Comparison of ENCODE assay signal across 22 cellular contexts in genomic region chr16:67086829-67087228, GRCh38. TPM values are rescaled to one million over a fixed set of nuclear protein-coding genes. Genes with fewer than 3 reads are reported as not detected.
DNase-seq lines count a peak whose midpoint lies in the region; ATAC-seq and TF ChIP-seq lines count a peak whose summit lies in the region.
"Had no signal": no experiment of that assay in that cellular context is flagged by ENCODE, and none has a peak within 500 bp of the region (broad histone marks: within the 10 kb centered on the region; RNA-seq: fewer than 3 reads in every experiment).

No MANE protein-coding gene starts in this region.

- no peak overlapping the region for H3K27ac ChIP-seq in osteoblast (ENCODE audit: low read depth, low read length)
- no peak overlapping the region for H3K27ac ChIP-seq in uterus
- H3K27ac ChIP-seq: brain microvascular endothelial cell, upper lobe of right lung, VCaP had no signal

- H4K20me1 ChIP-seq in osteoblast (ENCODE audit: insufficient read depth, low read length): peaks cover 4% of the 10 kb centered on the region

- H3K27me3 ChIP-seq in osteoblast (ENCODE audit: insufficient read depth, low read length) (no peaks in the 10 kb centered on the region), uterus (no peaks in the 10 kb centered on the region)
- H3K27me3 ChIP-seq: brain microvascular endothelial cell, upper lobe of right lung had no signal

- no peak overlapping the region for H3K4me3 Mint-ChIP-seq in activated CD8-positive, alpha-beta memory T cell treated with anti-CD3 and anti-CD28 coated beads, Interleukin-2, amount 10 ng/mL, durations not matched to agents 7 days and 5 days
- H3K4me3 Mint-ChIP-seq in T-helper 17 cell: no peak overlapping the region
- H3K4me3 Mint-ChIP-seq: naive thymus-derived CD4-positive, alpha-beta T cell had no signal

- H3K4me2 ChIP-seq in osteoblast (ENCODE audit: insufficient read depth, low read length): no peak overlapping the region

- peaks cover 51% of the 10 kb centered on the region for H3K79me2 ChIP-seq in osteoblast (ENCODE audit: insufficient read depth, low read length)

- TF ChIP-seq CTCF in osteoblast (IDR thresholded peaks at IDR 0.05; ENCODE audit: extremely low read depth, low read depth, low read length) (no peak), uterus (IDR thresholded peaks at IDR 0.05) (no peak)

- ATAC-seq in activated CD8-positive, alpha-beta memory T cell treated with anti-CD3 and anti-CD28 coated beads, Interleukin-2, amount 10 ng/mL, durations not matched to agents 7 days and 5 days: no peak
- no peak for ATAC-seq in T-helper 17 cell
- ATAC-seq: naive thymus-derived CD4-positive, alpha-beta T cell; upper lobe of right lung had no signal

- CTCF ChIA-PET in activated CD8-positive, alpha-beta memory T cell treated with anti-CD3 and anti-CD28 coated beads, Interleukin-2, amount 10 ng/mL, durations not matched to agents 7 days and 5 days (lab: Charles Lee): interaction anchor here (0.5 to 1.5 kb wide), 4 partner anchors 18 to 73 kb away, joined by 3 to 6 read pairs (median 4); no protein-coding TSS in a partner anchor

- H3K9me3 Mint-ChIP-seq in activated CD8-positive, alpha-beta memory T cell treated with anti-CD3 and anti-CD28 coated beads, Interleukin-2, amount 10 ng/mL, durations not matched to agents 7 days and 5 days (ENCODE audit: low read depth): no peaks in the 10 kb centered on the region
- H3K9me3 Mint-ChIP-seq: naive thymus-derived CD4-positive, alpha-beta T cell had no signal

- H3K4me1 Mint-ChIP-seq in activated CD8-positive, alpha-beta memory T cell treated with anti-CD3 and anti-CD28 coated beads, Interleukin-2, amount 10 ng/mL, durations not matched to agents 7 days and 5 days: peaks cover 7% of the 10 kb centered on the region
- peaks cover 14% of the 10 kb centered on the region for H3K4me1 Mint-ChIP-seq in T-helper 17 cell

- peaks cover 35% of the 10 kb centered on the region for H3K4me1 ChIP-seq in osteoblast (ENCODE audit: insufficient read depth, low read length)
- no peaks in the 10 kb centered on the region for H3K4me1 ChIP-seq in uterus

- peak overlapping the region; percentile 1 for H3K27ac Mint-ChIP-seq in activated CD8-positive, alpha-beta memory T cell treated with anti-CD3 and anti-CD28 coated beads, Interleukin-2, amount 10 ng/mL, durations not matched to agents 7 days and 5 days
- H3K27ac Mint-ChIP-seq in T-helper 17 cell: peak overlapping the region; percentile 84

- H2AFZ ChIP-seq in osteoblast (ENCODE audit: low read length): no peak overlapping the region

- DNase-seq in activated CD8-positive, alpha-beta memory T cell treated with anti-CD3 and anti-CD28 coated beads, Interleukin-2, amount 10 ng/mL, durations not matched to agents 7 days and 5 days: no peak
- no peak for DNase-seq in activated CD8-positive, alpha-beta memory T cell treated with anti-CD3 and anti-CD28 coated beads, Interleukin-2, amount 50 U/mL, for 4 hours
- DNase-seq in T-helper 17 cell: no peak
- peak; percentile 85 for DNase-seq in fibroblast of peridontal ligament (ENCODE audit: extremely low read depth)
- peak; percentile 5 for DNase-seq in osteoblast (ENCODE audit: insufficient read length, low spot score, missing footprints)
- no peak for DNase-seq in middle frontal gyrus (ENCODE audit: extremely low spot score, low spot score)
- no peak for DNase-seq in NCI-H2171 treated with DMSO at 0.1 percent for 48 hours (lab: John Stamatoyannopoulos, UW)
- no peak for DNase-seq in uterus
- DNase-seq: activated CD4-positive, alpha-beta T cell treated with anti-CD3 and anti-CD28 coated beads, Interleukin-2, amount 50 U/mL, for 48 hours; activated naive CD4-positive, alpha-beta T cell treated with anti-CD3 and anti-CD28 coated beads, Interleukin-2, amount 50 U/mL, for 16 hours; activated T-cell treated with anti-CD3 and anti-CD28 coated beads, Interleukin-2, amount 50 U/mL, for 1 hour; brain microvascular endothelial cell; H7; naive thymus-derived CD4-positive, alpha-beta T cell; NCI-H1105; NCI-H2107; NCI-H526; posterior cingulate gyrus; stimulated activated CD4-positive, alpha-beta T cell treated with anti-CD3 and anti-CD28 coated beads, Interleukin-4, amount 100 ng/mL, for 4 hours; upper lobe of right lung had no signal

- H3K36me3 Mint-ChIP-seq in activated CD8-positive, alpha-beta memory T cell treated with anti-CD3 and anti-CD28 coated beads, Interleukin-2, amount 10 ng/mL, durations not matched to agents 7 days and 5 days: peaks cover 25% of the 10 kb centered on the region
- H3K36me3 Mint-ChIP-seq in T-helper 17 cell (ENCODE audit: low read depth): peaks cover 2% of the 10 kb centered on the region

- no peak for TF ChIP-seq POLR2A in uterus (IDR thresholded peaks at IDR 0.05)

- H3K36me3 ChIP-seq in osteoblast (ENCODE audit: insufficient read depth, low read length) (peaks cover 21% of the 10 kb centered on the region), uterus (no peaks in the 10 kb centered on the region)

- intact Hi-C loops in uterus (cut with DNase I; ENCODE audit: low total_unique reads): no loop called here

- no peaks in the 10 kb centered on the region for H3K27me3 Mint-ChIP-seq in activated CD8-positive, alpha-beta memory T cell treated with anti-CD3 and anti-CD28 coated beads, Interleukin-2, amount 10 ng/mL, durations not matched to agents 7 days and 5 days
- no peaks in the 10 kb centered on the region for H3K27me3 Mint-ChIP-seq in T-helper 17 cell
- H3K27me3 Mint-ChIP-seq: naive thymus-derived CD4-positive, alpha-beta T cell had no signal

- H3K4me3 ChIP-seq in osteoblast (ENCODE audit: insufficient read depth, low read length): no peak overlapping the region
- H3K4me3 ChIP-seq in uterus: no peak overlapping the region
- H3K4me3 ChIP-seq: skin epidermis, upper lobe of right lung had no signal

- H3K9me3 ChIP-seq in T-helper 17 cell (ENCODE audit: control insufficient read depth, low read length, poor library complexity, severe bottlenecking): no peaks in the 10 kb centered on the region
- no peaks in the 10 kb centered on the region for H3K9me3 ChIP-seq in osteoblast (ENCODE audit: low read depth, low read length)
- H3K9me3 ChIP-seq in uterus: no peaks in the 10 kb centered on the region
- H3K9me3 ChIP-seq: upper lobe of right lung had no signal

RNA-seq across cellular contexts. Expression of gene PHAF1, which starts 22.9 kb away (rescaled TPM):
- total RNA-seq in activated CD8-positive, alpha-beta memory T cell treated with anti-CD3 and anti-CD28 coated beads, Interleukin-2, amount 10 ng/mL, durations not matched to agents 7 days and 5 days: 10 to 100 TPM; 14.2 to 15.2 TPM
- 10 to 100 TPM; 11.9 to 17.0 TPM for total RNA-seq in T-helper 17 cell
- total RNA-seq in osteoblast: 13.8 and 17.1 TPM in 2 replicates
- total RNA-seq in uterus: 10 to 100 TPM; 12.3 to 27.1 (median 21.1) TPM

RNA-seq across cellular contexts. Expression of gene CBFB, which starts 57.9 kb away (rescaled TPM):
- total RNA-seq in activated CD8-positive, alpha-beta memory T cell treated with anti-CD3 and anti-CD28 coated beads, Interleukin-2, amount 10 ng/mL, durations not matched to agents 7 days and 5 days: 100 to 1,000 TPM; 180 to 196 TPM
- total RNA-seq in T-helper 17 cell (10 to 100 TPM; 78.5 to 85.4 TPM), osteoblast (61.3 and 63.0 TPM in 2 replicates), uterus (100 to 1,000 TPM in 1 of 4 donors, 10 to 100 TPM in 3; 42.1 to 108 (median 75.9) TPM)

Comparison
In these comparisons a context has a peak if more than half of its experiments do, and no peak if none do; other contexts are left out.
1. DNase-seq: peak in fibroblast of peridontal ligament (single experiment) and osteoblast (single experiment); none in activated CD8-positive, alpha-beta memory T cell treated with anti-CD3 and anti-CD28 coated beads, Interleukin-2, amount 10 ng/mL, durations not matched to agents 7 days and 5 days (single experiment), activated CD8-positive, alpha-beta memory T cell treated with anti-CD3 and anti-CD28 coated beads, Interleukin-2, amount 50 U/mL, for 4 hours (single experiment), T-helper 17 cell (0 of 3), middle frontal gyrus (single experiment), NCI-H2171 treated with DMSO at 0.1 percent for 48 hours (single experiment) and uterus (0 of 2).